ENCODE assay signal across 1 cellular context in genomic region chr7:127392182-127392565, GRCh38.
TF ChIP-seq lines count a peak whose summit lies in the region.

No MANE protein-coding gene starts in this region.

TF ChIP-seq in GM12878, 131 proteins besides CTCF, POLR2A, EP300 and RAD21 (continued from another document and continues in another):
- TF ChIP-seq ASH2L (IDR thresholded peaks at IDR 0.05; ENCODE audit: borderline replicate concordance, low read depth) (no peak), IKZF1 (conservative IDR thresholded peaks at IDR 0.05) (peak; percentile 8), PRDM15 (CRISPR knock-in tag; IDR thresholded peaks at IDR 0.05) (no peak), PAX8 (IDR thresholded peaks at IDR 0.05) (no peak), CHD4 (IDR thresholded peaks at IDR 0.05) (no peak), ATF7 (IDR thresholded peaks at IDR 0.05; ENCODE audit: low read depth) (no peak), NFIC (IDR thresholded peaks at IDR 0.05; ENCODE audit: low read depth, low read length) (no peak), SRF (IDR thresholded peaks at IDR 0.05; ENCODE audit: low read depth in 2 of 2, low read length in 2 of 2) (0 out of 4 replicates have a peak, but pooled peaks of 1 of the 2 experiments have one; percentile 5), KLF5 (IDR thresholded peaks at IDR 0.05; ENCODE audit: partially characterized antibody) (no peak), STAT3 (IDR thresholded peaks at IDR 0.05; ENCODE audit: low read depth, low read length) (no peak), CEBPB (IDR thresholded peaks at IDR 0.05; ENCODE audit: borderline replicate concordance in 1 of 2, low read depth in 2 of 2, low read length in 2 of 2) (no peak), CHD1 (IDR thresholded peaks at IDR 0.05; ENCODE audit: low read depth, low read length) (no peak), RCOR1 (conservative IDR thresholded peaks at IDR 0.05; ENCODE audit: low read depth, low read length) (no peak), POLR2AphosphoS5 (IDR thresholded peaks at IDR 0.05; ENCODE audit: low read length) (no peak), SREBF1 (IDR thresholded peaks at IDR 0.05; ENCODE audit: low read length) (no peak), ZBTB40 (IDR thresholded peaks at IDR 0.05; ENCODE audit: borderline replicate concordance) (no peak), TARDBP (IDR thresholded peaks at IDR 0.05; ENCODE audit: borderline replicate concordance) (no peak), BHLHE40 (IDR thresholded peaks at IDR 0.05; ENCODE audit: borderline replicate concordance in 1 of 2, low read depth in 2 of 2, low read length in 1 of 2) (peak in 1 of 2 experiments; percentile 36; a peak in 1 of 4 replicates), SP1 (IDR thresholded peaks at IDR 0.05; ENCODE audit: low read depth, low read length) (no peak), MEF2A (IDR thresholded peaks at IDR 0.05; ENCODE audit: insufficient read depth, low read depth, low read length) (0 out of 2 replicates have a peak, but pooled peaks have one; percentile 11), SIX5 (IDR thresholded peaks at IDR 0.05; ENCODE audit: low read depth, low read length, severe bottlenecking) (no peak), WRNIP1 (IDR thresholded peaks at IDR 0.05; ENCODE audit: borderline replicate concordance, low read depth, low read length) (no peak), POU2F2 (IDR thresholded peaks at IDR 0.05; ENCODE audit: borderline replicate concordance, low read depth, low read length) (peak; percentile 72; the same call in 1 of the 3 replicates), RUNX3 (IDR thresholded peaks at IDR 0.05; ENCODE audit: low read length) (peak; percentile 70), NKRF (conservative IDR thresholded peaks at IDR 0.05) (peak; percentile 28; the same call in 1 of the 2 replicates), SMC3 (IDR thresholded peaks at IDR 0.05; ENCODE audit: borderline replicate concordance, low read length) (no peak), RELB (IDR thresholded peaks at IDR 0.05; ENCODE audit: low read depth) (no peak), ZBTB33 (IDR thresholded peaks at IDR 0.05) (no peak), HSF1 (IDR thresholded peaks at IDR 0.05; ENCODE audit: low read depth, low read length) (no peak), ZSCAN29 (IDR thresholded peaks at IDR 0.05) (no peak), RAD51 (IDR thresholded peaks at IDR 0.05) (no peak), KDM1A (IDR thresholded peaks at IDR 0.05; ENCODE audit: borderline replicate concordance) (no peak), TBL1XR1 (IDR thresholded peaks at IDR 0.05; ENCODE audit: low read depth, low read length) (no peak), BRCA1 (IDR thresholded peaks at IDR 0.05; ENCODE audit: low read depth, low read length) (no peak), FOXM1 (IDR thresholded peaks at IDR 0.05; ENCODE audit: low read depth, low read length) (0 out of 2 replicates have a peak, but pooled peaks have one; percentile 52), IRF4 (IDR thresholded peaks at IDR 0.05; ENCODE audit: low read depth, low read length) (no peak), ZNF24 (IDR thresholded peaks at IDR 0.05) (no peak), EED (IDR thresholded peaks at IDR 0.05; ENCODE audit: low read depth) (no peak), NR2C2 (IDR thresholded peaks at IDR 0.05; ENCODE audit: borderline replicate concordance, control insufficient read depth, insufficient read length, low read depth) (no peak), USF2 (IDR thresholded peaks at IDR 0.05; ENCODE audit: borderline replicate concordance, low read depth, low read length) (no peak), ESRRA (IDR thresholded peaks at IDR 0.05; ENCODE audit: low read length) (no peak), E4F1 (IDR thresholded peaks at IDR 0.05; ENCODE audit: borderline replicate concordance, partially characterized antibody) (no peak), ZZZ3 (IDR thresholded peaks at IDR 0.05; ENCODE audit: control insufficient read depth, insufficient read length, low read depth) (no peak), E2F4 (IDR thresholded peaks at IDR 0.05; ENCODE audit: low read depth, low read length) (no peak), SPI1 (IDR thresholded peaks at IDR 0.05; ENCODE audit: borderline replicate concordance, insufficient read depth, low read depth, low read length) (no peak)
